ENCODE assay signal across 9 cellular contexts in genomic region chr9:96009690-96010477, GRCh38.
DNase-seq lines count a peak whose midpoint lies in the region; ATAC-seq and TF ChIP-seq lines count a peak whose summit lies in the region.
"Had no signal": no experiment of that assay in that cellular context is flagged by ENCODE, and none has a peak within 500 bp of the region (broad histone marks: within the 10 kb centered on the region; RNA-seq: fewer than 3 reads in every experiment).

No MANE protein-coding gene starts in this region.

- no peaks in the 10 kb centered on the region for H3K79me2 ChIP-seq in osteoblast (ENCODE audit: insufficient read depth, low read length)

- H3K9me3 ChIP-seq in Peyer's patch = no peaks in the 10 kb centered on the region
- H3K9me3 ChIP-seq in osteoblast (ENCODE audit: low read depth, low read length) = no peaks in the 10 kb centered on the region

- no peak overlapping the region for H2AFZ ChIP-seq in osteoblast (ENCODE audit: low read length)

- peak overlapping the region; percentile 21 for H3K4me3 Mint-ChIP-seq in activated naive CD4-positive, alpha-beta T cell treated with anti-CD3 and anti-CD28 coated beads, Interleukin-2, amount 50 U/mL, for 24 hours

- no peak for ATAC-seq in GM19455 (IDR thresholded peaks at IDR 0.05; ENCODE audit: unreplicated experiment)

- H3K4me2 ChIP-seq in osteoblast (ENCODE audit: insufficient read depth, low read length) = no peak overlapping the region

- H3K36me3 Mint-ChIP-seq in activated naive CD4-positive, alpha-beta T cell treated with anti-CD3 and anti-CD28 coated beads, Interleukin-2, amount 50 U/mL, for 24 hours = peaks cover 9% of the 10 kb centered on the region

- TF ChIP-seq CTCF in Peyer's patch (IDR thresholded peaks at IDR 0.05) = no peak
- TF ChIP-seq CTCF in osteoblast (IDR thresholded peaks at IDR 0.05; ENCODE audit: extremely low read depth, low read depth, low read length) = no peak

- H3K27ac ChIP-seq in Peyer's patch (peak overlapping the region; percentile 33 to 62 (median 54)), osteoblast (ENCODE audit: low read depth, low read length) (no peak overlapping the region)

- in situ Hi-C loops in Caki2 (cut with HindIII; ENCODE audit: low pct_unique_long_range_greater_than_20kb, low sequenced_read_pairs) = no loop called here

- peaks cover 10% of the 10 kb centered on the region for H3K4me1 Mint-ChIP-seq in activated naive CD4-positive, alpha-beta T cell treated with anti-CD3 and anti-CD28 coated beads, Interleukin-2, amount 50 U/mL, for 24 hours

- H3K4me3 ChIP-seq in Peyer's patch = no peak overlapping the region
- H3K4me3 ChIP-seq in osteoblast (ENCODE audit: insufficient read depth, low read length) = no peak overlapping the region

- H3K4me1 ChIP-seq in Peyer's patch (no peaks in the 10 kb centered on the region), osteoblast (ENCODE audit: insufficient read depth, low read length) (peaks cover 17% of the 10 kb centered on the region)

- peak overlapping the region; percentile 83 for H3K27ac Mint-ChIP-seq in activated naive CD4-positive, alpha-beta T cell treated with anti-CD3 and anti-CD28 coated beads, Interleukin-2, amount 50 U/mL, for 24 hours

- H4K20me1 ChIP-seq in osteoblast (ENCODE audit: insufficient read depth, low read length) = peaks cover 10% of the 10 kb centered on the region

- peaks cover 0 to 39% (median 0%) of the 10 kb centered on the region in 3 donors for H3K36me3 ChIP-seq in Peyer's patch
- H3K36me3 ChIP-seq in osteoblast (ENCODE audit: insufficient read depth, low read length) = peaks cover 13% of the 10 kb centered on the region

- no peak for TF ChIP-seq POLR2A in Peyer's patch (IDR thresholded peaks at IDR 0.05)

- no peaks in the 10 kb centered on the region for H3K27me3 Mint-ChIP-seq in activated naive CD4-positive, alpha-beta T cell treated with anti-CD3 and anti-CD28 coated beads, Interleukin-2, amount 50 U/mL, for 24 hours

- H3K9me3 Mint-ChIP-seq in activated naive CD4-positive, alpha-beta T cell treated with anti-CD3 and anti-CD28 coated beads, Interleukin-2, amount 50 U/mL, for 24 hours = no peaks in the 10 kb centered on the region

- peak; percentile 17 for DNase-seq in Caki2 (ENCODE audit: low read depth)
- peak in 1 of 3 donors; percentile 75 for DNase-seq in Peyer's patch
- DNase-seq in osteoblast (ENCODE audit: insufficient read length, low spot score, missing footprints) = peak; percentile 72
- no peak for DNase-seq in amygdala (lab: John Stamatoyannopoulos, UW)
- no peak for DNase-seq in GM19238 (ENCODE audit: insufficient read length, low spot score)
- no peak for DNase-seq in midbrain (lab: John Stamatoyannopoulos, UW)
- DNase-seq: mesenchymal stem cell had no signal

- H3K27me3 ChIP-seq in Peyer's patch (no peaks in the 10 kb centered on the region), osteoblast (ENCODE audit: insufficient read depth, low read length) (no peaks in the 10 kb centered on the region)

Comparison
In these comparisons a context has a peak if more than half of its experiments do, and no peak if none do; other contexts are left out.
1. DNase-seq: peak in Caki2 (single experiment) and osteoblast (single experiment); none in amygdala (0 of 56), GM19238 (single experiment) and midbrain (single experiment).